ENCODE assay signal across 1 cellular context in genomic region chrX:153493085-153493484, GRCh38.
TF ChIP-seq lines count a peak whose summit lies in the region.

No MANE protein-coding gene starts in this region.

TF ChIP-seq in IMR-90, 13 proteins besides CTCF, POLR2A, EP300 and RAD21 (continued from another document):
- TF ChIP-seq ELK1 (IDR thresholded peaks at IDR 0.05; ENCODE audit: borderline replicate concordance, low read depth, low read length): no peak
- no peak for TF ChIP-seq USF2 (IDR thresholded peaks at IDR 0.05; ENCODE audit: low read depth, low read length)
- TF ChIP-seq FOS (IDR thresholded peaks at IDR 0.05; ENCODE audit: low read depth, low read length): no peak
- TF ChIP-seq RCOR1 (IDR thresholded peaks at IDR 0.05; ENCODE audit: insufficient replicate concordance, low read length): no peak
